ENCODE assay signal across 24 cellular contexts in genomic region chr3:37086918-37087317, GRCh38.
DNase-seq lines count a peak whose midpoint lies in the region; ATAC-seq and TF ChIP-seq lines count a peak whose summit lies in the region.
"Had no signal": no experiment of that assay in that cellular context is flagged by ENCODE, and none has a peak within 500 bp of the region (broad histone marks: within the 10 kb centered on the region; RNA-seq: fewer than 3 reads in every experiment).

No MANE protein-coding gene starts in this region.

- ATAC-seq in esophagus mucosa (peak; percentile 52), HG03571 (IDR thresholded peaks at IDR 0.05; ENCODE audit: unreplicated experiment) (no peak)
- ATAC-seq: GM12878, HepG2, Panc1 had no signal

- H3K79me2 ChIP-seq in GM23248 (ENCODE audit: insufficient read depth): peaks cover 84% of the 10 kb centered on the region

- H3K27ac ChIP-seq in GM23248 (no peak overlapping the region), adrenal gland (no peak overlapping the region), coronary artery (no peak overlapping the region), caudate nucleus (ENCODE audit: low read depth, low read length) (no peak overlapping the region)
- H3K27ac ChIP-seq: RWPE1 had no signal

- TF ChIP-seq CTCF in BE2C (IDR thresholded peaks at IDR 0.05; ENCODE audit: low read depth, low read length) (no peak), adrenal gland (IDR thresholded peaks at IDR 0.05) (no peak), coronary artery (IDR thresholded peaks at IDR 0.05) (no peak)

- intact Hi-C loops in adrenal gland (cut with DNase I): no loop called here

- H3K27me3 ChIP-seq in BE2C (no peaks in the 10 kb centered on the region), GM23248 (replicated peaks; ENCODE audit: insufficient read depth) (no peaks in the 10 kb centered on the region), adrenal gland (no peaks in the 10 kb centered on the region)
- H3K27me3 ChIP-seq: MG63 had no signal

- H3K9ac ChIP-seq in GM23248: no peak overlapping the region

- H3K36me3 ChIP-seq in BE2C (no peaks in the 10 kb centered on the region), GM23248 (ENCODE audit: low read depth) (peaks cover 57% of the 10 kb centered on the region), adrenal gland (replicated peaks in 1 of 2) (no peaks in the 10 kb centered on the region)

- DNase-seq in BE2C (peak; percentile 5), GM23248 (peak; percentile 39), adrenal gland (peak in 4 of 7 donors; percentile 22 to 43 (median 34)), coronary artery (ENCODE audit: low spot score) (no peak), caudate nucleus (lab: John Stamatoyannopoulos, UW) (no peak), ecto neural progenitor cell (ENCODE audit: low spot score) (no peak)
- DNase-seq: CD8-positive, alpha-beta memory T cell; DMS 273 treated with DMSO at 0.1 percent for 48 hours; DND-41; HCEC 1CT; Kasumi-1; MG63; NCI-H1105 treated with DMSO at 0.1 percent for 48 hours; NCI-H146; NCI-H2029; NCI-H446 treated with DMSO at 0.1 percent for 48 hours; NCI-H526 treated with DMSO at 0.1 percent for 48 hours; SHP77 had no signal

- H3K4me3 ChIP-seq in BE2C (ENCODE audit: low read depth, low read length) (no peak overlapping the region), GM23248 (no peak overlapping the region), adrenal gland (no peak overlapping the region), coronary artery (no peak overlapping the region)
- H3K4me3 ChIP-seq: GM12878, MG63 had no signal

- TF ChIP-seq POLR2A in adrenal gland (IDR thresholded peaks at IDR 0.05): no peak

- H2AFZ ChIP-seq in GM23248: no peak overlapping the region

- no peaks in the 10 kb centered on the region for H4K20me1 ChIP-seq in GM23248 (ENCODE audit: insufficient read depth)

- no peaks in the 10 kb centered on the region for H3F3A ChIP-seq in GM23248 (ENCODE audit: insufficient read depth)

- H3K4me1 ChIP-seq in BE2C: no peaks in the 10 kb centered on the region
- no peaks in the 10 kb centered on the region for H3K4me1 ChIP-seq in GM23248 (ENCODE audit: insufficient read depth)
- H3K4me1 ChIP-seq in adrenal gland (replicated peaks in 1 of 2): peaks cover 0 to 3% of the 10 kb centered on the region in 2 donors

- in situ Hi-C loops in GM23248 (cut with MboI): no loop called here

- H3K9me3 ChIP-seq in BE2C (no peaks in the 10 kb centered on the region), GM23248 (ENCODE audit: low read depth) (no peaks in the 10 kb centered on the region), adrenal gland (replicated peaks in 1 of 3) (no peaks in the 10 kb centered on the region)
- H3K9me3 ChIP-seq: MG63 had no signal

- no peak overlapping the region for H3K4me2 ChIP-seq in GM23248 (ENCODE audit: unreplicated experiment)

- WGBS in GM23248 (ENCODE audit: low coverage in 1 of 2, low lambda C conversion rate in 2 of 2, missing lambda C conversion rate in 2 of 2), 2 experiments: 87 to 91% methylated on average over 6 of the region's 6 CpGs
- WGBS in adrenal gland, 4 donors: 71 to 78% (median 72%) methylated on average over 4 to 6 of the region's 6 CpGs

- H3K9me2 ChIP-seq in GM23248 (ENCODE audit: insufficient read depth): no peaks in the 10 kb centered on the region

Comparison
In these comparisons a context has a peak if more than half of its experiments do, and no peak if none do; other contexts are left out.
1. DNase-seq: peak in BE2C (single experiment), GM23248 (single experiment) and adrenal gland (4 of 7); none in coronary artery (single experiment), caudate nucleus (0 of 61) and ecto neural progenitor cell (single experiment).